Comparison of ENCODE assay signal across 10 cellular contexts in genomic region chr1:27569506-27570382, GRCh38. TPM values are rescaled to one million over a fixed set of nuclear protein-coding genes. Genes with fewer than 3 reads are reported as not detected.
DNase-seq lines count a peak whose midpoint lies in the region; ATAC-seq, FAIRE-seq and TF ChIP-seq lines count a peak whose summit lies in the region.
"Had no signal": no experiment of that assay in that cellular context is flagged by ENCODE, and none has a peak within 500 bp of the region (broad histone marks: within the 10 kb centered on the region; RNA-seq: fewer than 3 reads in every experiment).

No MANE protein-coding gene starts in this region.

- H3K4me3 Mint-ChIP-seq in T-helper 2 cell treated with Interferon-gamma antibody and Interleukin-4, amounts not matched to agents 5 μg/mL and 100 μg/mL, for 36 hours, result peak overlapping the region; percentile 74

- H3K36me3 ChIP-seq in mesenchymal stem cell (ENCODE audit: control insufficient read depth in 1 of 2, insufficient read depth in 2 of 2, low read depth in 1 of 2, low read length in 2 of 2) (peaks cover 0 to 15% of the 10 kb centered on the region in 2 experiments), thyroid gland (no peaks in the 10 kb centered on the region)

- peak overlapping the region; percentile 40 for H3K27ac ChIP-seq in caudate nucleus (ENCODE audit: low read depth, low read length)
- H3K27ac ChIP-seq in mesenchymal stem cell (ENCODE audit: low read length, poor library complexity, severe bottlenecking), result peak overlapping the region; percentile 66
- peak overlapping the region; percentile 87 to 98 (median 88) for H3K27ac ChIP-seq in thyroid gland

- H2BK15ac ChIP-seq in mesenchymal stem cell (ENCODE audit: low read depth, poor library complexity, severe bottlenecking), result peak overlapping the region; percentile 88

- intact Hi-C loops in thyroid gland (cut with DNase I), result no loop called here

- TF ChIP-seq POLR2A in thyroid gland (IDR thresholded peaks at IDR 0.05), result no peak

- H3K4me2 ChIP-seq in mesenchymal stem cell (ENCODE audit: low read length, poor library complexity, severe bottlenecking), result no peak overlapping the region

- peak overlapping the region; percentile 5 to 14 for H3K4ac ChIP-seq in mesenchymal stem cell (ENCODE audit: low read depth in 1 of 2, low read length in 2 of 2)

- H3K18ac ChIP-seq in mesenchymal stem cell (ENCODE audit: low read depth in 1 of 2, low read length in 2 of 2), result peak overlapping the region; percentile 14 to 38

- peak overlapping the region; percentile 48 for H2BK5ac ChIP-seq in mesenchymal stem cell (ENCODE audit: low read depth, low read length, poor library complexity, severe bottlenecking)

- H3K4me3 ChIP-seq in mesenchymal stem cell (ENCODE audit: insufficient read depth in 1 of 2, low read depth in 1 of 2, low read length in 2 of 2), result no peak overlapping the region
- no peak overlapping the region for H3K4me3 ChIP-seq in thyroid gland (replicated peaks in 1 of 3)

- no peak for TF ChIP-seq CTCF in thyroid gland (IDR thresholded peaks at IDR 0.05)

- H2AK5ac ChIP-seq in mesenchymal stem cell (ENCODE audit: low read length, severe bottlenecking), result peak overlapping the region; percentile 31

- peaks cover 18% of the 10 kb centered on the region for H3K4me1 Mint-ChIP-seq in T-helper 2 cell treated with Interferon-gamma antibody and Interleukin-4, amounts not matched to agents 5 μg/mL and 100 μg/mL, for 36 hours (ENCODE audit: low read depth)

- H2AFZ ChIP-seq in mesenchymal stem cell (ENCODE audit: low read depth, low read length), result no peak overlapping the region

- no peak overlapping the region for H3K27ac Mint-ChIP-seq in T-helper 2 cell treated with Interferon-gamma antibody and Interleukin-4, amounts not matched to agents 5 μg/mL and 100 μg/mL, for 36 hours

- peaks cover 12% of the 10 kb centered on the region for H3K27me3 Mint-ChIP-seq in T-helper 2 cell treated with Interferon-gamma antibody and Interleukin-4, amounts not matched to agents 5 μg/mL and 100 μg/mL, for 36 hours (ENCODE audit: low read depth)

- H2BK120ac ChIP-seq in mesenchymal stem cell (ENCODE audit: low read depth, low read length), result no peak overlapping the region

- H3K79me1 ChIP-seq in mesenchymal stem cell (replicated peaks; ENCODE audit: low read length, poor library complexity, severe bottlenecking), result peaks cover 28% of the 10 kb centered on the region

- peaks cover 2% of the 10 kb centered on the region for H3K36me3 Mint-ChIP-seq in T-helper 2 cell treated with Interferon-gamma antibody and Interleukin-4, amounts not matched to agents 5 μg/mL and 100 μg/mL, for 36 hours (ENCODE audit: low read depth)

- no peak for DNase-seq in T-helper 2 cell treated with Interferon-gamma antibody and Interleukin-4, amounts not matched to agents 5 μg/mL and 100 μg/mL, for 36 hours (ENCODE audit: low spot score)
- DNase-seq in T-helper 2 cell (no peak), caudate nucleus (lab: John Stamatoyannopoulos, UW) (no peak), mesenchymal stem cell (no peak), thyroid gland (no peak), frontal cortex (ENCODE audit: low spot score in 2 of 2) (no peak)
- DNase-seq: activated CD4-positive, alpha-beta T cell treated with anti-CD3 and anti-CD28 coated beads for 48 hours; NCI-H345 had no signal

- H3K4me1 ChIP-seq in mesenchymal stem cell (ENCODE audit: control insufficient read depth, insufficient read depth, low read depth, low read length) (peaks cover 83% of the 10 kb centered on the region), thyroid gland (peaks cover 84 to 96% of the 10 kb centered on the region in 2 donors)

- no peak overlapping the region for H3K14ac ChIP-seq in mesenchymal stem cell (ENCODE audit: low read length in 2 of 2)

- no peak overlapping the region for H4K8ac ChIP-seq in mesenchymal stem cell (ENCODE audit: low read length)

- H3K23ac ChIP-seq in mesenchymal stem cell (ENCODE audit: low read length in 2 of 2), result no peak overlapping the region

- 48% methylated on average over 15 of the region's 15 CpGs for WGBS in mesenchymal stem cell
- 72 to 74% methylated on average over 14 to 15 of the region's 15 CpGs for WGBS in thyroid gland, 2 donors

- no peaks in the 10 kb centered on the region for H3K9me3 Mint-ChIP-seq in T-helper 2 cell treated with Interferon-gamma antibody and Interleukin-4, amounts not matched to agents 5 μg/mL and 100 μg/mL, for 36 hours

- FAIRE-seq in frontal cortex (lab: Jason Lieb, UNC), result no peak

- H3K27me3 ChIP-seq in mesenchymal stem cell (ENCODE audit: control insufficient read depth in 1 of 2, insufficient read depth in 1 of 2, low read length in 2 of 2), result no peaks in the 10 kb centered on the region
- H3K27me3 ChIP-seq in thyroid gland, result no peaks in the 10 kb centered on the region

- peak overlapping the region; percentile 25 to 59 for H2BK12ac ChIP-seq in mesenchymal stem cell (ENCODE audit: low read length in 2 of 2)

- ATAC-seq in HG02642 (IDR thresholded peaks at IDR 0.05; ENCODE audit: poor library complexity, unreplicated experiment) (no peak), HG02678 (IDR thresholded peaks at IDR 0.05; ENCODE audit: unreplicated experiment) (no peak)

- H3K9me3 ChIP-seq in mesenchymal stem cell (ENCODE audit: control insufficient read depth, low read length) (no peaks in the 10 kb centered on the region), thyroid gland (no peaks in the 10 kb centered on the region)

- peak overlapping the region; percentile 34 for H4K91ac ChIP-seq in mesenchymal stem cell (ENCODE audit: low read length)

- no peak overlapping the region for H3K9ac ChIP-seq in mesenchymal stem cell (ENCODE audit: low read length)

RNA-seq across cellular contexts. Expression of gene AHDC1, which starts 34.2 kb away (rescaled TPM):
- polyA plus RNA-seq in mesenchymal stem cell (2013, experiment 1 of 2), result 27.0 TPM
- 24.1 TPM for polyA plus RNA-seq in mesenchymal stem cell (2013, experiment 2 of 2)
- 10 to 100 TPM; 25.5 to 91.4 (median 47.8) TPM for total RNA-seq in thyroid gland
- 10.6 TPM for total RNA-seq in frontal cortex
